In genomic region chr22:37173709-37174108, GRCh38 we compare ENCODE assay signal across 1 cellular context.
TF ChIP-seq lines count a peak whose summit lies in the region.

No MANE protein-coding gene starts in this region.

TF ChIP-seq in GM23338, 12 proteins besides CTCF, POLR2A, EP300 and RAD21 (continued from another document):
- TF ChIP-seq, protein P1, sequence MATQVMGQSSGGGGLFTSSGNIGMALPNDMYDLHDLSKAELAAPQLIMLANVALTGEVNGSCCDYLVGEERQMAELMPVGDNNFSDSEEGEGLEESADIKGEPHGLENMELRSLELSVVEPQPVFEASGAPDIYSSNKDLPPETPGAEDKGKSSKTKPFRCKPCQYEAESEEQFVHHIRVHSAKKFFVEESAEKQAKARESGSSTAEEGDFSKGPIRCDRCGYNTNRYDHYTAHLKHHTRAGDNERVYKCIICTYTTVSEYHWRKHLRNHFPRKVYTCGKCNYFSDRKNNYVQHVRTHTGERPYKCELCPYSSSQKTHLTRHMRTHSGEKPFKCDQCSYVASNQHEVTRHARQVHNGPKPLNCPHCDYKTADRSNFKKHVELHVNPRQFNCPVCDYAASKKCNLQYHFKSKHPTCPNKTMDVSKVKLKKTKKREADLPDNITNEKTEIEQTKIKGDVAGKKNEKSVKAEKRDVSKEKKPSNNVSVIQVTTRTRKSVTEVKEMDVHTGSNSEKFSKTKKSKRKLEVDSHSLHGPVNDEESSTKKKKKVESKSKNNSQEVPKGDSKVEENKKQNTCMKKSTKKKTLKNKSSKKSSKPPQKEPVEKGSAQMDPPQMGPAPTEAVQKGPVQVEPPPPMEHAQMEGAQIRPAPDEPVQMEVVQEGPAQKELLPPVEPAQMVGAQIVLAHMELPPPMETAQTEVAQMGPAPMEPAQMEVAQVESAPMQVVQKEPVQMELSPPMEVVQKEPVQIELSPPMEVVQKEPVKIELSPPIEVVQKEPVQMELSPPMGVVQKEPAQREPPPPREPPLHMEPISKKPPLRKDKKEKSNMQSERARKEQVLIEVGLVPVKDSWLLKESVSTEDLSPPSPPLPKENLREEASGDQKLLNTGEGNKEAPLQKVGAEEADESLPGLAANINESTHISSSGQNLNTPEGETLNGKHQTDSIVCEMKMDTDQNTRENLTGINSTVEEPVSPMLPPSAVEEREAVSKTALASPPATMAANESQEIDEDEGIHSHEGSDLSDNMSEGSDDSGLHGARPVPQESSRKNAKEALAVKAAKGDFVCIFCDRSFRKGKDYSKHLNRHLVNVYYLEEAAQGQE (IDR thresholded peaks at IDR 0.05; ENCODE audit: unreplicated experiment): no peak
- TF ChIP-seq EZH2phosphoT487 (IDR thresholded peaks at IDR 0.05; ENCODE audit: unreplicated experiment) (no peak), ZNF114 (CRISPR knock-in tag; IDR thresholded peaks at IDR 0.05) (no peak), NANOG (IDR thresholded peaks at IDR 0.05; ENCODE audit: borderline replicate concordance) (no peak), ZNF331 (CRISPR knock-in tag; IDR thresholded peaks at IDR 0.05; ENCODE audit: low read depth) (no peak), ZNF462 (CRISPR knock-in tag; IDR thresholded peaks at IDR 0.05) (no peak), CREB1 (CRISPR knock-in tag; IDR thresholded peaks at IDR 0.05; ENCODE audit: low read depth) (no peak), STAT1 (IDR thresholded peaks at IDR 0.05; ENCODE audit: unreplicated experiment) (no peak), EZH2 (IDR thresholded peaks at IDR 0.05; ENCODE audit: low read depth, unreplicated experiment) (no peak), ETS1 (IDR thresholded peaks at IDR 0.05) (no peak)
